1 cellular context compared by ENCODE assay signal in the genomic region with DNA sequence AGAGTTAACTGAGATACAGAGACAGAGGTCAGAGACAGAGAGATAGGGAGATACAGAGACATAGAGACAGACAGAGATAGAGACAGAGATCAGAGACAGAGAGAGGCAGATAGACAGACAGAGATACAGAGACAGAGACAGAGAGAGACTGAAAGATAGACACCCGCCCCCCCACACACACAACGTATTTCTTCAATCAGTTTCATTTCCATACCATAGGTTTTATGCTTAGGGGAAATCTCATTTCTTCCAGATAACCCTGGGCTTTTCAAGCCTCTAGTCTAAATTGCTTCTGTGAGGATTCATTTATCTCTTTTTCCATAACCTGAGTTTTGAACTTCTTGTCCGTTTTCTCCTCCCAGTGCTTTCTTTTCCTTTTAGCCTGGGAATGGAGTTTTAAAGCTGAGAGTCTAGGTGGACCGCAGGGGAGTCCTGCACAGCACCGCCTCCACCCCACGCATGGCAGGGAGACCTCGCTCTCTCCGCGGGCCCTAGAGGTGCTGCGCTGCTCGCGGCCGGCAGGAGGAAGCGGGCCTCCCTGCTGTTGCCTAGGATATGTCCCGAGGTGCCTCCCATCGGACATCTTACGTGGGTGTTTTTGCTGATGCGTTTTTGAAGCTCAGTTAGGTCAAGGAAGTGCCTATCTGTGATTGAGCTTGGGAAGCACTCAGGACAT.
TF ChIP-seq lines count a peak whose summit lies in the region.

No MANE protein-coding gene starts in this region.

TF ChIP-seq in GM23338, 12 proteins besides CTCF, POLR2A, EP300 and RAD21 (continued from another document):
- TF ChIP-seq, protein P1, sequence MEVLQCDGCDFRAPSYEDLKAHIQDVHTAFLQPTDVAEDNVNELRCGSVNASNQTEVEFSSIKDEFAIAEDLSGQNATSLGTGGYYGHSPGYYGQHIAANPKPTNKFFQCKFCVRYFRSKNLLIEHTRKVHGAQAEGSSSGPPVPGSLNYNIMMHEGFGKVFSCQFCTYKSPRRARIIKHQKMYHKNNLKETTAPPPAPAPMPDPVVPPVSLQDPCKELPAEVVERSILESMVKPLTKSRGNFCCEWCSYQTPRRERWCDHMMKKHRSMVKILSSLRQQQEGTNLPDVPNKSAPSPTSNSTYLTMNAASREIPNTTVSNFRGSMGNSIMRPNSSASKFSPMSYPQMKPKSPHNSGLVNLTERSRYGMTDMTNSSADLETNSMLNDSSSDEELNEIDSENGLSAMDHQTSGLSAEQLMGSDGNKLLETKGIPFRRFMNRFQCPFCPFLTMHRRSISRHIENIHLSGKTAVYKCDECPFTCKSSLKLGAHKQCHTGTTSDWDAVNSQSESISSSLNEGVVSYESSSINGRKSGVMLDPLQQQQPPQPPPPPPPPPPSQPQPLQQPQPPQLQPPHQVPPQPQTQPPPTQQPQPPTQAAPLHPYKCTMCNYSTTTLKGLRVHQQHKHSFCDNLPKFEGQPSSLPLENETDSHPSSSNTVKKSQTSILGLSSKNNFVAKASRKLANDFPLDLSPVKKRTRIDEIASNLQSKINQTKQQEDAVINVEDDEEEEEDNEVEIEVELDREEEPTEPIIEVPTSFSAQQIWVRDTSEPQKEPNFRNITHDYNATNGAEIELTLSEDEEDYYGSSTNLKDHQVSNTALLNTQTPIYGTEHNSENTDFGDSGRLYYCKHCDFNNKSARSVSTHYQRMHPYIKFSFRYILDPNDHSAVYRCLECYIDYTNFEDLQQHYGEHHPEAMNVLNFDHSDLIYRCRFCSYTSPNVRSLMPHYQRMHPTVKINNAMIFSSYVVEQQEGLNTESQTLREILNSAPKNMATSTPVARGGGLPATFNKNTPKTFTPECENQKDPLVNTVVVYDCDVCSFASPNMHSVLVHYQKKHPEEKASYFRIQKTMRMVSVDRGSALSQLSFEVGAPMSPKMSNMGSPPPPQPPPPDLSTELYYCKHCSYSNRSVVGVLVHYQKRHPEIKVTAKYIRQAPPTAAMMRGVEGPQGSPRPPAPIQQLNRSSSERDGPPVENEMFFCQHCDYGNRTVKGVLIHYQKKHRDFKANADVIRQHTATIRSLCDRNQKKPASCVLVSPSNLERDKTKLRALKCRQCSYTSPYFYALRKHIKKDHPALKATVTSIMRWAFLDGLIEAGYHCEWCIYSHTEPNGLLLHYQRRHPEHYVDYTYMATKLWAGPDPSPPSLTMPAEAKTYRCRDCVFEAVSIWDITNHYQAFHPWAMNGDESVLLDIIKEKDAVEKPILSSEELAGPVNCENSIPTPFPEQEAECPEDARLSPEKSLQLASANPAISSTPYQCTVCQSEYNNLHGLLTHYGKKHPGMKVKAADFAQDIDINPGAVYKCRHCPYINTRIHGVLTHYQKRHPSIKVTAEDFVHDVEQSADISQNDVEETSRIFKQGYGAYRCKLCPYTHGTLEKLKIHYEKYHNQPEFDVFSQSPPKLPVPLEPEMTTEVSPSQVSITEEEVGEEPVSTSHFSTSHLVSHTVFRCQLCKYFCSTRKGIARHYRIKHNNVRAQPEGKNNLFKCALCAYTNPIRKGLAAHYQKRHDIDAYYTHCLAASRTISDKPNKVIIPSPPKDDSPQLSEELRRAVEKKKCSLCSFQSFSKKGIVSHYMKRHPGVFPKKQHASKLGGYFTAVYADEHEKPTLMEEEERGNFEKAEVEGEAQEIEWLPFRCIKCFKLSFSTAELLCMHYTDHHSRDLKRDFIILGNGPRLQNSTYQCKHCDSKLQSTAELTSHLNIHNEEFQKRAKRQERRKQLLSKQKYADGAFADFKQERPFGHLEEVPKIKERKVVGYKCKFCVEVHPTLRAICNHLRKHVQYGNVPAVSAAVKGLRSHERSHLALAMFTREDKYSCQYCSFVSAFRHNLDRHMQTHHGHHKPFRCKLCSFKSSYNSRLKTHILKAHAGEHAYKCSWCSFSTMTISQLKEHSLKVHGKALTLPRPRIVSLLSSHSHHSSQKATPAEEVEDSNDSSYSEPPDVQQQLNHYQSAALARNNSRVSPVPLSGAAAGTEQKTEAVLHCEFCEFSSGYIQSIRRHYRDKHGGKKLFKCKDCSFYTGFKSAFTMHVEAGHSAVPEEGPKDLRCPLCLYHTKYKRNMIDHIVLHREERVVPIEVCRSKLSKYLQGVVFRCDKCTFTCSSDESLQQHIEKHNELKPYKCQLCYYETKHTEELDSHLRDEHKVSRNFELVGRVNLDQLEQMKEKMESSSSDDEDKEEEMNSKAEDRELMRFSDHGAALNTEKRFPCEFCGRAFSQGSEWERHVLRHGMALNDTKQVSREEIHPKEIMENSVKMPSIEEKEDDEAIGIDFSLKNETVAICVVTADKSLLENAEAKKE (CRISPR knock-in tag; IDR thresholded peaks at IDR 0.05) = no peak
- no peak for TF ChIP-seq STAT1 (IDR thresholded peaks at IDR 0.05; ENCODE audit: unreplicated experiment)
